ENCODE assay signal across 33 cellular contexts in genomic region chr12:71004578-71004977, GRCh38.
"Had no signal": no experiment of that assay in that cellular context is flagged by ENCODE, and none has a peak within 500 bp of the region (broad histone marks: within the 10 kb centered on the region; RNA-seq: fewer than 3 reads in every experiment).

No MANE protein-coding gene starts in this region.

- H3K9me3 ChIP-seq: adrenal gland, ascending aorta, body of pancreas, breast epithelium had no signal

- FAIRE-seq: astrocyte, bronchial epithelial cell had no signal

- H3K27ac ChIP-seq: adrenal gland, body of pancreas, brain microvascular endothelial cell, breast epithelium, cardiac muscle cell had no signal

- H3K4me3 ChIP-seq: adrenal gland, ascending aorta, body of pancreas, breast epithelium, cardiac muscle cell had no signal

- H3K27me3 ChIP-seq: adrenal gland, ascending aorta, body of pancreas, brain microvascular endothelial cell, breast epithelium, cardiac muscle cell had no signal

- DNase-seq: activated effector memory CD4-positive, alpha-beta T cell treated with anti-CD3 and anti-CD28 coated beads, Interleukin-2, amount 50 U/mL, for 16 hours; activated effector memory CD4-positive, alpha-beta T cell treated with Interleukin-2 at 50 U/mL for 16 hours; activated gamma-delta T cell; activated gamma-delta T cell treated with Interleukin-2 at 50 U/mL for 16 hours; activated naive CD4-positive, alpha-beta T cell; activated naive CD4-positive, alpha-beta T cell treated with anti-CD3 and anti-CD28 coated beads for 36 hours; activated naive CD4-positive, alpha-beta T cell treated with anti-CD3 and anti-CD28 coated beads, Interleukin-2, amount 10 ng/mL, durations not matched to agents 7 days and 5 days; activated naive CD4-positive, alpha-beta T cell treated with anti-CD3 and anti-CD28 coated beads, Interleukin-2, amount 50 U/mL, for 16 hours; activated naive CD4-positive, alpha-beta T cell treated with Interleukin-2 at 50 U/mL for 16 hours; activated naive CD8-positive, alpha-beta T cell treated with anti-CD3 and anti-CD28 coated beads for 36 hours; activated naive CD8-positive, alpha-beta T cell treated with anti-CD3 and anti-CD28 coated beads, Interleukin-2, amount 10 ng/mL, durations not matched to agents 7 days and 5 days; activated naive CD8-positive, alpha-beta T cell treated with anti-CD3 and anti-CD28 coated beads, Interleukin-2, amount 50 U/mL, for 24 hours; activated T-cell treated with anti-CD3 and anti-CD28 coated beads, Interleukin-2, amount 50 U/mL, for 24 hours; activated T-cell treated with anti-CD3 and anti-CD28 coated beads, Interleukin-2, amount 50 U/mL, for 4 hours; activated T-cell treated with anti-CD3 and anti-CD28 coated beads, Interleukin-2, amount 50 U/mL, for 48 hours; activated T-cell treated with anti-CD3 and anti-CD28 coated beads, Interleukin-2, amount 50 U/mL, for 72 hours; adrenal gland; amniotic stem cell; amygdala; anterior cingulate cortex; aorta; body of pancreas; brain microvascular endothelial cell; caudate nucleus; central memory CD4-positive, alpha-beta T cell; cerebellar nuclear complex had no signal

- ATAC-seq: activated naive CD4-positive, alpha-beta T cell treated with anti-CD3 and anti-CD28 coated beads, Interleukin-2, amount 50 U/mL, for 72 hours; activated naive CD8-positive, alpha-beta T cell treated with anti-CD3 and anti-CD28 coated beads, Interleukin-2, amount 50 U/mL, for 24 hours; activated T-cell treated with anti-CD3 and anti-CD28 coated beads, Interleukin-2, amount 50 U/mL, for 4 hours; activated T-cell treated with anti-CD3 and anti-CD28 coated beads, Interleukin-2, amount 50 U/mL, for 72 hours; activated T-helper 17 cell treated with anti-CD3 and anti-CD28 coated beads, Interleukin-2, amount 50 U/mL, for 72 hours; body of pancreas had no signal

- H3K4me1 ChIP-seq: adrenal gland, body of pancreas, breast epithelium had no signal

- H3K36me3 ChIP-seq: adrenal gland, ascending aorta, brain microvascular endothelial cell, breast epithelium, cardiac muscle cell had no signal
